9 cellular contexts compared by ENCODE assay signal in the genomic region with DNA sequence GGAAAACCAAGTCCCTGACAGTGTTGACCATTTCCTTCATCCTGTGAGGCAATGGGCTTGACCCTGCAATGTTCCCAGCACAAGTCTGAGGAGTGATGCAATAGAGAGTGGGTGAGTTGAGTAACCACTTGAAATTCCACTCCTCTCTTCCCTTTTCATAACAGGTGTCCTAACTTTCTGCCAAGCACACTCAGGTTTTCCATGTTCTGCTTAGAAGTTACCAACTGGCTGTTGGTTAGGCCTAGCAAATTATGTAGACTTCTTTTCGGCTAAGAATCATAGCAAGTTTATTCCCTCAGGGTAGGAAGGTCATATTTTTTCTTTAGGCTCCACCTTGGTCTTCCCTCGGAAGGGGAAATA. TPM values are rescaled to one million over a fixed set of nuclear protein-coding genes. Genes with fewer than 3 reads are reported as not detected.
DNase-seq lines count a peak whose midpoint lies in the region; ATAC-seq and TF ChIP-seq lines count a peak whose summit lies in the region.
"Had no signal": no experiment of that assay in that cellular context is flagged by ENCODE, and none has a peak within 500 bp of the region (broad histone marks: within the 10 kb centered on the region; RNA-seq: fewer than 3 reads in every experiment).

No MANE protein-coding gene starts in this region.

- CTCF ChIA-PET in CD4-positive, alpha-beta memory T cell (lab: Charles Lee; ENCODE audit: partially characterized antibody): interaction anchor here (0.6 to 7.7 kb wide), 6 partner anchors 13 to 69 kb away, joined by 3 to 67 read pairs (median 12); no protein-coding TSS in a partner anchor

- H3K36me3 Mint-ChIP-seq in CD4-positive, alpha-beta memory T cell: no peaks in the 10 kb centered on the region
- H3K36me3 Mint-ChIP-seq: activated naive CD8-positive, alpha-beta T cell had no signal

- peaks cover 3% of the 10 kb centered on the region in 2 donors for H3K27me3 Mint-ChIP-seq in CD4-positive, alpha-beta memory T cell

- peaks cover 31% of the 10 kb centered on the region for H3K4me1 ChIP-seq in osteoblast (ENCODE audit: insufficient read depth, low read length)
- peaks cover 18% of the 10 kb centered on the region for H3K4me1 ChIP-seq in CD4-positive, alpha-beta memory T cell (ENCODE audit: insufficient read depth, low read length)

- ATAC-seq in GM19395 (IDR thresholded peaks at IDR 0.05; ENCODE audit: unreplicated experiment): no peak
- no peak for ATAC-seq in GM21723 (IDR thresholded peaks at IDR 0.05; ENCODE audit: unreplicated experiment)

- H3K27ac Mint-ChIP-seq in CD4-positive, alpha-beta memory T cell: peak overlapping the region in 2 of 7 donors; percentile 51 to 57
- H3K27ac Mint-ChIP-seq: activated naive CD8-positive, alpha-beta T cell had no signal

- H3K4me3 Mint-ChIP-seq in CD4-positive, alpha-beta memory T cell: no peak overlapping the region
- H3K4me3 Mint-ChIP-seq: activated naive CD8-positive, alpha-beta T cell had no signal

- H3K9me3 Mint-ChIP-seq in CD4-positive, alpha-beta memory T cell: no peaks in the 10 kb centered on the region

- POLR2A ChIA-PET in CD4-positive, alpha-beta memory T cell (lab: Charles Lee; ENCODE audit: partially characterized antibody): no interaction called here

- H4K20me1 ChIP-seq in osteoblast (ENCODE audit: insufficient read depth, low read length): no peaks in the 10 kb centered on the region

- H3K79me2 ChIP-seq in osteoblast (ENCODE audit: insufficient read depth, low read length): no peaks in the 10 kb centered on the region

- peak overlapping the region; percentile 1 for H3K4me2 ChIP-seq in osteoblast (ENCODE audit: insufficient read depth, low read length)

- H3K27ac ChIP-seq in epithelial cell of prostate (peak overlapping the region; percentile 65), osteoblast (ENCODE audit: low read depth, low read length) (no peak overlapping the region)
- no peak overlapping the region for H3K27ac ChIP-seq in CD4-positive, alpha-beta memory T cell (ENCODE audit: low read depth, low read length)

- intact Hi-C loops in CD4-positive, alpha-beta memory T cell (cut with micrococcal nuclease): no loop called here

- no peaks in the 10 kb centered on the region for H3K9me3 ChIP-seq in osteoblast (ENCODE audit: low read depth, low read length)
- no peaks in the 10 kb centered on the region for H3K9me3 ChIP-seq in CD4-positive, alpha-beta memory T cell (ENCODE audit: control insufficient read depth in 1 of 2, low read length in 2 of 2)

- peaks cover 10 to 39% (median 19%) of the 10 kb centered on the region in 4 donors for H3K4me1 Mint-ChIP-seq in CD4-positive, alpha-beta memory T cell

- H2AFZ ChIP-seq in osteoblast (ENCODE audit: low read length): no peak overlapping the region

- DNase-seq in Daoy (ENCODE audit: low read depth) (peak; percentile 60), NCI-H510A (lab: John Stamatoyannopoulos, UW) (peak; percentile 32), epithelial cell of prostate (ENCODE audit: low read depth, low spot score) (peak; percentile 76), osteoblast (ENCODE audit: insufficient read length, low spot score, missing footprints) (peak; percentile 91), NCI-H345 treated with DMSO at 0.1 percent for 48 hours (lab: John Stamatoyannopoulos, UW; ENCODE audit: unreplicated experiment) (no peak)
- DNase-seq in CD4-positive, alpha-beta memory T cell: no peak

- H3K27me3 ChIP-seq in osteoblast (ENCODE audit: insufficient read depth, low read length): no peaks in the 10 kb centered on the region
- H3K27me3 ChIP-seq in CD4-positive, alpha-beta memory T cell (ENCODE audit: insufficient read depth, low read length): no peaks in the 10 kb centered on the region

- no peak overlapping the region for H3K4me3 ChIP-seq in osteoblast (ENCODE audit: insufficient read depth, low read length)
- H3K4me3 ChIP-seq in CD4-positive, alpha-beta memory T cell (ENCODE audit: low read length in 2 of 2): no peak overlapping the region

- no peaks in the 10 kb centered on the region for H3K36me3 ChIP-seq in osteoblast (ENCODE audit: insufficient read depth, low read length)
- H3K36me3 ChIP-seq in CD4-positive, alpha-beta memory T cell (ENCODE audit: insufficient read depth, low read length): no peaks in the 10 kb centered on the region

- no peak for TF ChIP-seq CTCF in osteoblast (IDR thresholded peaks at IDR 0.05; ENCODE audit: extremely low read depth, low read depth, low read length)

RNA-seq across cellular contexts. Expression of a gene that starts 11.5 kb away (rescaled TPM):
- total RNA-seq in Daoy (2014; rRNA removed; shearing (Covaris generic)): not detected in 2 replicates
- total RNA-seq in osteoblast: not detected in 2 replicates
- 10 to 100 TPM; 17.2 to 20.0 TPM for total RNA-seq in CD4-positive, alpha-beta memory T cell
- polyA plus RNA-seq in CD4-positive, alpha-beta memory T cell: 10 to 100 TPM; 22.3 to 32.2 TPM

RNA-seq across cellular contexts. Expression of a gene that starts 37.7 kb away (rescaled TPM):
- not detected in 2 replicates for total RNA-seq in Daoy (2014; rRNA removed; shearing (Covaris generic))
- not detected in 2 replicates for total RNA-seq in osteoblast
- total RNA-seq in CD4-positive, alpha-beta memory T cell: not detected
- not detected for polyA plus RNA-seq in CD4-positive, alpha-beta memory T cell

RNA-seq across cellular contexts. Expression of a gene that starts 48.1 kb away (rescaled TPM):
- total RNA-seq in Daoy (2014; rRNA removed; shearing (Covaris generic)): 10.0 and 17.7 TPM in 2 replicates
- 18.6 and 35.1 TPM in 2 replicates for total RNA-seq in osteoblast
- total RNA-seq in CD4-positive, alpha-beta memory T cell: not detected
- polyA plus RNA-seq in CD4-positive, alpha-beta memory T cell: not detected

Comparison
In these comparisons a context has a peak if more than half of its experiments do, and no peak if none do; other contexts are left out.
1. DNase-seq: peak in Daoy (single experiment), NCI-H510A (single experiment), epithelial cell of prostate (single experiment) and osteoblast (single experiment); none in CD4-positive, alpha-beta memory T cell (0 of 5) and NCI-H345 treated with DMSO at 0.1 percent for 48 hours (single experiment).
2. RNA of a gene that starts 11.5 kb away (total RNA-seq): 17.2 to 20.0 TPM in CD4-positive, alpha-beta memory T cell; not detected in Daoy and not detected in osteoblast; every median in the first group is over 10 times any median in the second.
3. RNA of a gene that starts 48.1 kb away (total RNA-seq): 18.6 to 35.1 TPM in osteoblast and 10.0 to 17.7 TPM in Daoy; not detected in CD4-positive, alpha-beta memory T cell; every median in the first group is over 10 times any median in the second.